8 cellular contexts compared by ENCODE assay signal in the genomic region with DNA sequence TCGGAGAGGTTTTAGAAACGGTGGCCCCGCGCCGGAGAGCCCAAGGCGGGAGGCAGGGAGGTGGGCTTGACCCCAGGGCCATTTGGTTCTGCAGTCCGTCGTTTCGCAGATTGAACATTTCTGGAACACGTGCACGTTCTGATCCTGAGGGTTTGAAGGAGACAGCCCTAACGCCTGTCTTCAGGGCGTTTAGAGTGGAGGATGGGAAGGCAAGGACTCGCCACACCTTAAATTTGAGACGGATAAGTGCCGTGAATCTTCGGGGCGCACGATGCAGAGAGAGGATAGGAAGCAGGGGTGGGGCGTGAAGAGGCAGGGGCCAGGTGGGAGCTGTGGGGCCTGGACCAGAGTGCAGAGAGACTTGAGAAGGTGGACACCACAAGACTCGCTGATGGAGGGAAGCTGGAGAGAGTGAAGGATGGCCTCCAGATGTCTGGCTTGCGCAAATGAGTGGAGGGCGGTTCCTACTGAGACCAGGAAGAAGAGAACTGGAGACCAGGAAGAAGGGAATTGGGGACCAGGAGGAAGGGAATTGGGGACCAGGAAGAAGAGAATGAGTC. TPM values are rescaled to one million over a fixed set of nuclear protein-coding genes. Genes with fewer than 3 reads are reported as not detected.
A peak's percentile ranks its signal among the peaks of the same experiment; 100 is the strongest.
DNase-seq lines count a peak whose midpoint lies in the region; ATAC-seq and TF ChIP-seq lines count a peak whose summit lies in the region.

No MANE protein-coding gene starts in this region.

- no peaks in the 10 kb centered on the region for H3K36me3 ChIP-seq in ovary

- H3K4me1 Mint-ChIP-seq in activated CD4-positive, alpha-beta T cell treated with anti-CD3 and anti-CD28 coated beads, Interleukin-2, amount 10 ng/mL, durations not matched to agents 7 days and 5 days: peaks cover 39% of the 10 kb centered on the region
- peaks cover 37% of the 10 kb centered on the region for H3K4me1 Mint-ChIP-seq in activated T-helper 2 cell treated with anti-CD3 and anti-CD28 coated beads, Interferon-gamma antibody, Interleukin-2, Interleukin-4, amounts not matched to agents 10 μg/mL and 5 μg/mL and 100 μg/mL, durations not matched to agents 14 hours and 24 hours and 36 hours (ENCODE audit: low read depth)
- peaks cover 45% of the 10 kb centered on the region for H3K4me1 Mint-ChIP-seq in stimulated activated naive CD8-positive, alpha-beta T cell treated with anti-CD3 and anti-CD28 coated beads, Interleukin-15, amount 100 ng/mL, for 72 hours

- peak overlapping the region; percentile 58 for H3K4me3 ChIP-seq in iPS-18c (ENCODE audit: insufficient read depth, low read depth, low read length)
- H3K4me3 ChIP-seq in ovary: no peak overlapping the region

- H3K27me3 Mint-ChIP-seq in activated CD4-positive, alpha-beta T cell treated with anti-CD3 and anti-CD28 coated beads, Interleukin-2, amount 10 ng/mL, durations not matched to agents 7 days and 5 days: peaks cover 2% of the 10 kb centered on the region
- peaks cover 9% of the 10 kb centered on the region for H3K27me3 Mint-ChIP-seq in activated T-helper 2 cell treated with anti-CD3 and anti-CD28 coated beads, Interferon-gamma antibody, Interleukin-2, Interleukin-4, amounts not matched to agents 10 μg/mL and 5 μg/mL and 100 μg/mL, durations not matched to agents 14 hours and 24 hours and 36 hours (ENCODE audit: low read depth)
- H3K27me3 Mint-ChIP-seq in stimulated activated naive CD8-positive, alpha-beta T cell treated with anti-CD3 and anti-CD28 coated beads, Interleukin-15, amount 100 ng/mL, for 72 hours: peaks cover 17% of the 10 kb centered on the region

- no peaks in the 10 kb centered on the region for H3K9me3 ChIP-seq in iPS-18c (ENCODE audit: control insufficient read depth, insufficient read depth, low read length)
- no peaks in the 10 kb centered on the region for H3K9me3 ChIP-seq in ovary

- H3K4me3 Mint-ChIP-seq in activated CD4-positive, alpha-beta T cell treated with anti-CD3 and anti-CD28 coated beads, Interleukin-2, amount 10 ng/mL, durations not matched to agents 7 days and 5 days: peak overlapping the region; percentile 76
- H3K4me3 Mint-ChIP-seq in activated T-helper 2 cell treated with anti-CD3 and anti-CD28 coated beads, Interferon-gamma antibody, Interleukin-2, Interleukin-4, amounts not matched to agents 10 μg/mL and 5 μg/mL and 100 μg/mL, durations not matched to agents 14 hours and 24 hours and 36 hours (ENCODE audit: low read depth): peak overlapping the region; percentile 81
- peak overlapping the region; percentile 83 to 84 for H3K4me3 Mint-ChIP-seq in stimulated activated naive CD8-positive, alpha-beta T cell treated with anti-CD3 and anti-CD28 coated beads, Interleukin-15, amount 100 ng/mL, for 72 hours

- no peak for TF ChIP-seq POLR2A in ovary (IDR thresholded peaks at IDR 0.05)

- no peaks in the 10 kb centered on the region for H3K27me3 ChIP-seq in ovary

- H3K4me1 ChIP-seq in ovary (ENCODE audit: insufficient read depth): peaks cover 27% of the 10 kb centered on the region

- intact Hi-C loops in activated T-helper 2 cell treated with anti-CD3 and anti-CD28 coated beads, Interferon-gamma antibody, Interleukin-2, Interleukin-4, amounts not matched to agents 10 μg/mL and 5 μg/mL and 100 μg/mL, durations not matched to agents 14 hours and 24 hours and 36 hours (cut with micrococcal nuclease): loop anchor here (2.0 kb wide), 1 partner anchor 161 kb away; a partner anchor contains a TSS
- intact Hi-C loops in ovary (cut with DNase I): no loop called here

- DNase-seq in activated CD4-positive, alpha-beta T cell treated with anti-CD3 and anti-CD28 coated beads, Interleukin-2, amount 10 ng/mL, durations not matched to agents 7 days and 5 days: no peak
- no peak for DNase-seq in activated CD4-positive, alpha-beta T cell treated with anti-CD3 and anti-CD28 coated beads for 48 hours
- no peak for DNase-seq in activated T-helper 2 cell treated with anti-CD3 and anti-CD28 coated beads, Interferon-gamma antibody, Interleukin-2, Interleukin-4, amounts not matched to agents 10 μg/mL and 5 μg/mL and 100 μg/mL, durations not matched to agents 14 hours and 24 hours and 36 hours (ENCODE audit: low spot score)
- DNase-seq in stimulated activated naive CD8-positive, alpha-beta T cell treated with anti-CD3 and anti-CD28 coated beads, Interleukin-15, amount 100 ng/mL, for 72 hours: no peak
- DNase-seq in DMS 273 treated with DMSO at 0.1 percent for 48 hours (lab: John Stamatoyannopoulos, UW) (no peak), ovary (no peak)

- H3K9me3 Mint-ChIP-seq in activated CD4-positive, alpha-beta T cell treated with anti-CD3 and anti-CD28 coated beads, Interleukin-2, amount 10 ng/mL, durations not matched to agents 7 days and 5 days: peaks cover 7% of the 10 kb centered on the region
- H3K9me3 Mint-ChIP-seq in activated T-helper 2 cell treated with anti-CD3 and anti-CD28 coated beads, Interferon-gamma antibody, Interleukin-2, Interleukin-4, amounts not matched to agents 10 μg/mL and 5 μg/mL and 100 μg/mL, durations not matched to agents 14 hours and 24 hours and 36 hours: peaks cover 8% of the 10 kb centered on the region
- peaks cover 0 to 8% of the 10 kb centered on the region in 2 donors for H3K9me3 Mint-ChIP-seq in stimulated activated naive CD8-positive, alpha-beta T cell treated with anti-CD3 and anti-CD28 coated beads, Interleukin-15, amount 100 ng/mL, for 72 hours

- ATAC-seq in stimulated activated naive CD8-positive, alpha-beta T cell treated with anti-CD3 and anti-CD28 coated beads, Interleukin-15, amount 100 ng/mL, for 72 hours: no peak
- no peak for ATAC-seq in GM21360 (IDR thresholded peaks at IDR 0.05; ENCODE audit: unreplicated experiment)

- no peak for TF ChIP-seq CTCF in ovary (IDR thresholded peaks at IDR 0.05)

- POLR2A ChIA-PET in activated CD4-positive, alpha-beta T cell treated with anti-CD3 and anti-CD28 coated beads, Interleukin-2, amount 10 ng/mL, durations not matched to agents 7 days and 5 days (lab: Charles Lee): no interaction called here

- WGBS in ovary, 3 donors: 62 to 68% (median 63%) methylated on average over 23 of the region's 23 CpGs

- H3K36me3 Mint-ChIP-seq in activated CD4-positive, alpha-beta T cell treated with anti-CD3 and anti-CD28 coated beads, Interleukin-2, amount 10 ng/mL, durations not matched to agents 7 days and 5 days (ENCODE audit: low read depth): peaks cover 18% of the 10 kb centered on the region
- H3K36me3 Mint-ChIP-seq in activated T-helper 2 cell treated with anti-CD3 and anti-CD28 coated beads, Interferon-gamma antibody, Interleukin-2, Interleukin-4, amounts not matched to agents 10 μg/mL and 5 μg/mL and 100 μg/mL, durations not matched to agents 14 hours and 24 hours and 36 hours (ENCODE audit: low read depth): peaks cover 22% of the 10 kb centered on the region

- H3K27ac Mint-ChIP-seq in activated CD4-positive, alpha-beta T cell treated with anti-CD3 and anti-CD28 coated beads, Interleukin-2, amount 10 ng/mL, durations not matched to agents 7 days and 5 days: peak overlapping the region; percentile 75
- peak overlapping the region; percentile 74 for H3K27ac Mint-ChIP-seq in activated T-helper 2 cell treated with anti-CD3 and anti-CD28 coated beads, Interferon-gamma antibody, Interleukin-2, Interleukin-4, amounts not matched to agents 10 μg/mL and 5 μg/mL and 100 μg/mL, durations not matched to agents 14 hours and 24 hours and 36 hours
- H3K27ac Mint-ChIP-seq in stimulated activated naive CD8-positive, alpha-beta T cell treated with anti-CD3 and anti-CD28 coated beads, Interleukin-15, amount 100 ng/mL, for 72 hours: peak overlapping the region in 1 of 2 donors; percentile 89

- CTCF ChIA-PET in activated CD4-positive, alpha-beta T cell treated with anti-CD3 and anti-CD28 coated beads, Interleukin-2, amount 10 ng/mL, durations not matched to agents 7 days and 5 days (lab: Charles Lee): no interaction called here

- no peak for TF ChIP-seq EP300 in ovary (IDR thresholded peaks at IDR 0.05)

- no peak overlapping the region for H3K27ac ChIP-seq in ovary

RNA-seq across cellular contexts. Expression of a gene that starts 0.8 kb away (rescaled TPM):
- total RNA-seq in activated CD4-positive, alpha-beta T cell treated with anti-CD3 and anti-CD28 coated beads, Interleukin-2, amount 10 ng/mL, durations not matched to agents 7 days and 5 days: 10 to 100 TPM; 20.7 to 22.0 TPM
- 29.2 and 30.5 TPM in 2 replicates for total RNA-seq in activated T-helper 2 cell treated with anti-CD3 and anti-CD28 coated beads, Interferon-gamma antibody, Interleukin-2, Interleukin-4, amounts not matched to agents 10 μg/mL and 5 μg/mL and 100 μg/mL, durations not matched to agents 14 hours and 24 hours and 36 hours
- 10 to 100 TPM in 6 of 7 donors, 1 to 10 TPM in 1; 9.8 to 29.6 (median 22.8) TPM for total RNA-seq in ovary
- 10 to 100 TPM; 13.3 to 15.0 TPM for polyA plus RNA-seq in ovary

RNA-seq across cellular contexts. Expression of a gene that starts 54.2 kb away (rescaled TPM):
- total RNA-seq in activated CD4-positive, alpha-beta T cell treated with anti-CD3 and anti-CD28 coated beads, Interleukin-2, amount 10 ng/mL, durations not matched to agents 7 days and 5 days: under 1 TPM; 0.15 to 0.22 TPM
- total RNA-seq in activated T-helper 2 cell treated with anti-CD3 and anti-CD28 coated beads, Interferon-gamma antibody, Interleukin-2, Interleukin-4, amounts not matched to agents 10 μg/mL and 5 μg/mL and 100 μg/mL, durations not matched to agents 14 hours and 24 hours and 36 hours: not detected in 2 replicates
- 10 to 100 TPM in 3 of 7 donors, 1 to 10 TPM in 4; 3.0 to 75.0 (median 5.9) TPM for total RNA-seq in ovary
- 1 to 10 TPM in 1 of 2 donors, under 1 TPM in 1; 0.68 to 3.1 TPM for polyA plus RNA-seq in ovary
